ENCODE assay signal across 19 cellular contexts in the genomic region with DNA sequence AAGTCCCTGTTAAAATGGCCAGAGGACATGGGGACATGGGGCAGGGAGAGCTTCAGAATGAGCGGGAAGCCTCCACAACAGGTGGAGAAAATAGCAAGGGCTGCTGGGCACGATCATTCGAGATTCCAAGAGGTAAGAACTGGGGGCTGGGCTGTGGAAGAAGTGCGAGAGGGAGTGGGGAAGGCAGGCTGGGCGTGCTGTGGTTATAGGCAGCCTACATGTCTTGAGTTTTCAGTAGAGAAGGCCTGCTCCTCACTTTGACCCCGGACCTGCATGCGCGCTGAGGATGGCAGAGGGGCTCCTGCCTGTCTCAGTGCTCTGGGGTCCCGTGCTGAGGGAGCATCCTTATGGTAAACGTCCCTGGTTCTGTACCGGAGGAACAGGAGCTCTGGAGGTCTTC.
"Had no signal": no experiment of that assay in that cellular context is flagged by ENCODE, and none has a peak within 500 bp of the region (broad histone marks: within the 10 kb centered on the region; RNA-seq: fewer than 3 reads in every experiment).

No MANE protein-coding gene starts in this region.

- H3K27me3 ChIP-seq: foreskin keratinocyte, stomach, testis, tibial nerve had no signal

- ATAC-seq: foreskin keratinocyte, left cardiac atrium, lower lobe of right lung, right cardiac atrium had no signal

- H3K4me3 Mint-ChIP-seq: dendritic cell treated with granulocyte-macrophage colony-stimulating factor and Interleukin-4, amounts not matched to agents 40 ng/mL and 50 ng/mL, for 4 days; endodermal cell; immature natural killer cell; naive B cell; nephron had no signal

- H3K4me3 ChIP-seq: left ventricle myocardium inferior, lower lobe of right lung, stomach, testis, tibial nerve had no signal

- H3K9me3 Mint-ChIP-seq: dendritic cell treated with granulocyte-macrophage colony-stimulating factor and Interleukin-4, amounts not matched to agents 40 ng/mL and 50 ng/mL, for 4 days; endodermal cell; immature natural killer cell; nephron had no signal

- H3K4me1 ChIP-seq: foreskin keratinocyte had no signal

- H3K27ac Mint-ChIP-seq: dendritic cell treated with granulocyte-macrophage colony-stimulating factor and Interleukin-4, amounts not matched to agents 40 ng/mL and 50 ng/mL, for 4 days; endodermal cell; immature natural killer cell; naive B cell; nephron had no signal

- DNase-seq: endodermal cell; erythroblast; foreskin keratinocyte; immature natural killer cell; left cardiac atrium; left ventricle myocardium inferior; lower lobe of right lung; mesenchymal stem cell; midbrain; naive B cell; right cardiac atrium; small intestine; stimulated activated CD4-positive, alpha-beta T cell treated with anti-CD3 and anti-CD28 coated beads, Interleukin-12 subunit alpha, Interleukin-12 subunit beta, amount 100 ng/mL, for 4 hours; stimulated activated naive CD4-positive, alpha-beta T cell; stomach; testis had no signal

- H3K36me3 Mint-ChIP-seq: immature natural killer cell, naive B cell had no signal

- H3K27ac ChIP-seq: foreskin keratinocyte, lower lobe of right lung had no signal

- H3K4me1 Mint-ChIP-seq: immature natural killer cell had no signal

- H3K36me3 ChIP-seq: left ventricle myocardium inferior, lower lobe of right lung, stomach, tibial nerve had no signal

- H3K9me3 ChIP-seq: left ventricle myocardium inferior, lower lobe of right lung, stomach, testis, tibial nerve had no signal
